In the genomic region with DNA sequence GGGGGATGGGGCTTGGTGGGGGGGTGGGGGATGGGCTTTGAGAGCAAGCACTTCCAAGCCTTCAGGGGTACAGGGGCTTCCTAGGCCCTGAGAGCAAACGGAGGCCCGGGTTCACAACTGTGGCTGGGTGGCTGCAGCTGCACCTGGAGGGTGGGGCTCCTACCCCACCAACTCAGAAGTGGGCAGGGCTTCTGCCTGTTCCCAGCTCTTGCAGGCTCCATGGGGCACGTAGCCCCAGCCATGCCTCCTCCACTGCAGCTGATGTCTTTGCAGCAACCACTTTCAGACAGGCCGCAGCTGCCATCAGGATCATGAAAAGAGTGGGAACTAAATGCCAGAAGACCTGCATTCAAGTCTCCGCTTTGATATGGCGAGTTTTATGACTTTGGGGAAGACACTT, we compare ENCODE assay signal across 24 cellular contexts.
"Had no signal": no experiment of that assay in that cellular context is flagged by ENCODE, and none has a peak within 500 bp of the region (broad histone marks: within the 10 kb centered on the region; RNA-seq: fewer than 3 reads in every experiment).

No MANE protein-coding gene starts in this region.

- H3K27ac Mint-ChIP-seq: dendritic cell treated with granulocyte-macrophage colony-stimulating factor and Interleukin-4, amounts not matched to agents 40 ng/mL and 50 ng/mL, for 4 days; effector memory CD8-positive, alpha-beta T cell; endodermal cell; mesothelial cell of epicardium; naive B cell had no signal

- H3K27me3 Mint-ChIP-seq: dendritic cell treated with granulocyte-macrophage colony-stimulating factor and Interleukin-4, amounts not matched to agents 40 ng/mL and 50 ng/mL, for 4 days; effector memory CD8-positive, alpha-beta T cell; naive B cell had no signal

- H3K4me1 ChIP-seq: colonic mucosa, esophagus squamous epithelium, gastrocnemius medialis, heart right ventricle, left ventricle myocardium inferior, lower lobe of right lung had no signal

- H3K9me3 ChIP-seq: colonic mucosa, esophagus squamous epithelium, gastrocnemius medialis, heart right ventricle, left ventricle myocardium inferior, lower lobe of right lung had no signal

- H3K27me3 ChIP-seq: colonic mucosa, esophagus squamous epithelium, gastrocnemius medialis, heart right ventricle had no signal

- H3K36me3 Mint-ChIP-seq: mesothelial cell of epicardium, naive B cell had no signal

- H3K4me3 Mint-ChIP-seq: dendritic cell treated with granulocyte-macrophage colony-stimulating factor and Interleukin-4, amounts not matched to agents 40 ng/mL and 50 ng/mL, for 4 days; effector memory CD8-positive, alpha-beta T cell; endodermal cell; mesothelial cell of epicardium; naive B cell had no signal

- H3K4me1 Mint-ChIP-seq: endodermal cell, mesothelial cell of epicardium, naive B cell had no signal

- H3K9me3 Mint-ChIP-seq: dendritic cell treated with granulocyte-macrophage colony-stimulating factor and Interleukin-4, amounts not matched to agents 40 ng/mL and 50 ng/mL, for 4 days; endodermal cell; mesothelial cell of epicardium had no signal

- H3K36me3 ChIP-seq: colonic mucosa, esophagus squamous epithelium, gastrocnemius medialis, heart right ventricle, left ventricle myocardium inferior, lower lobe of right lung had no signal

- DNase-seq: colonic mucosa; cortex of kidney; effector CD8-positive, alpha-beta T cell; effector memory CD8-positive, alpha-beta T cell; endodermal cell; erythroblast; esophagus squamous epithelium; foreskin fibroblast; foreskin melanocyte; gastrocnemius medialis; glutamatergic neuron; head of caudate nucleus; heart right ventricle; hippocampal formation; kidney glomerular epithelial cell; left colon; left ventricle myocardium inferior; lower lobe of right lung; mesenchymal stem cell; naive B cell had no signal

- H3K4me3 ChIP-seq: colonic mucosa, esophagus squamous epithelium, gastrocnemius medialis, heart right ventricle, left ventricle myocardium inferior, lower lobe of right lung, mucosa of descending colon had no signal

- H3K27ac ChIP-seq: colonic mucosa, epithelial cell of prostate, esophagus squamous epithelium, gastrocnemius medialis, heart right ventricle, left ventricle myocardium inferior, lower lobe of right lung had no signal
